In genomic region chr16:56424404-56424765, GRCh38 we compare ENCODE assay signal across 8 cellular contexts. TPM values are rescaled to one million over a fixed set of nuclear protein-coding genes. Genes with fewer than 3 reads are reported as not detected.
DNase-seq lines count a peak whose midpoint lies in the region; ATAC-seq and TF ChIP-seq lines count a peak whose summit lies in the region.

No MANE protein-coding gene starts in this region.

- ATAC-seq in HG03520 (IDR thresholded peaks at IDR 0.05; ENCODE audit: unreplicated experiment) (no peak), HG03108 (IDR thresholded peaks at IDR 0.05; ENCODE audit: unreplicated experiment) (no peak)

- H3K36me3 ChIP-seq in BLaER1 (peaks cover 4% of the 10 kb centered on the region; the same call in 1 of the 2 replicates), Loucy (ENCODE audit: insufficient read depth, low read length) (no peaks in the 10 kb centered on the region; the same call in 1 of the 2 replicates), mesodermal cell (ENCODE audit: control insufficient read depth, insufficient read depth, low read length) (peaks cover 3% of the 10 kb centered on the region), vagina (no peaks in the 10 kb centered on the region)

- H4K20me1 ChIP-seq in BLaER1: peaks cover 60% of the 10 kb centered on the region
- H4K20me1 ChIP-seq in Loucy (ENCODE audit: insufficient read depth, low read length, poor library complexity, severe bottlenecking): peaks cover 40% of the 10 kb centered on the region

- intact Hi-C loops in vagina (cut with DNase I): no loop called here

- no peak for TF ChIP-seq CTCF in Loucy (conservative IDR thresholded peaks at IDR 0.05; ENCODE audit: low read length)
- no peak for TF ChIP-seq CTCF in coronary artery (IDR thresholded peaks at IDR 0.05)
- TF ChIP-seq CTCF in vagina (IDR thresholded peaks at IDR 0.05): no peak

- peaks cover 7% of the 10 kb centered on the region; the same call in 1 of the 2 replicates for H3F3A ChIP-seq in Loucy (ENCODE audit: low read depth)

- H3K27ac ChIP-seq in BLaER1: peak overlapping the region; percentile 89
- peak overlapping the region; percentile 78 to 97 for H3K27ac ChIP-seq in coronary artery
- no peak overlapping the region for H3K27ac ChIP-seq in mesodermal cell (ENCODE audit: low read depth, low read length, severe bottlenecking)
- peak overlapping the region; percentile 93 for H3K27ac ChIP-seq in vagina

- H3K27me3 ChIP-seq in BLaER1 (no peaks in the 10 kb centered on the region), Loucy (ENCODE audit: insufficient read depth, low read length, poor library complexity, severe bottlenecking) (no peaks in the 10 kb centered on the region), vagina (no peaks in the 10 kb centered on the region)

- peaks cover 41% of the 10 kb centered on the region for H3K4me1 ChIP-seq in BLaER1
- H3K4me1 ChIP-seq in Loucy (ENCODE audit: insufficient read depth, low read length, poor library complexity, severe bottlenecking): peaks cover 42% of the 10 kb centered on the region
- peaks cover 3% of the 10 kb centered on the region for H3K4me1 ChIP-seq in mesodermal cell (ENCODE audit: control insufficient read depth, insufficient read depth, low read length, poor library complexity, severe bottlenecking)
- peaks cover 48% of the 10 kb centered on the region for H3K4me1 ChIP-seq in vagina

- H3K9ac ChIP-seq in BLaER1 (peak overlapping the region; percentile 91), Loucy (ENCODE audit: low read depth, low read length, poor library complexity, severe bottlenecking) (peak overlapping the region; percentile 79)

- WGBS in mesodermal cell (ENCODE audit: insufficient coverage in 2 of 2), 2 experiments: 3% methylated on average over 9 to 14 of the region's 16 CpGs

- H3K79me2 ChIP-seq in Loucy (ENCODE audit: insufficient read depth, low read length): peaks cover 54% of the 10 kb centered on the region

- peak overlapping the region; percentile 96 for H3K4me2 ChIP-seq in BLaER1
- peak overlapping the region; percentile 86 for H3K4me2 ChIP-seq in Loucy (ENCODE audit: low read depth, low read length, poor library complexity, severe bottlenecking)

- peak overlapping the region; percentile 98 for H3K4me3 ChIP-seq in BLaER1
- peak overlapping the region; percentile 82 for H3K4me3 ChIP-seq in Loucy (ENCODE audit: low read length, poor library complexity, severe bottlenecking)
- peak overlapping the region; percentile 90 for H3K4me3 ChIP-seq in coronary artery
- H3K4me3 ChIP-seq in mesodermal cell (ENCODE audit: extremely low read depth, insufficient read depth, low read length, poor library complexity, severe bottlenecking): peak overlapping the region; percentile 81
- peak overlapping the region; percentile 74 to 84 for H3K4me3 ChIP-seq in vagina

- H3K9me3 ChIP-seq in BLaER1: no peaks in the 10 kb centered on the region
- no peaks in the 10 kb centered on the region for H3K9me3 ChIP-seq in Loucy (ENCODE audit: insufficient read depth, low read depth, low read length)
- H3K9me3 ChIP-seq in mesodermal cell (ENCODE audit: control insufficient read depth, low read length): no peaks in the 10 kb centered on the region
- H3K9me3 ChIP-seq in vagina: no peaks in the 10 kb centered on the region

- no peak for TF ChIP-seq POLR2A in vagina (IDR thresholded peaks at IDR 0.05)

- DNase-seq in coronary artery (ENCODE audit: low spot score) (no peak), vagina (ENCODE audit: extremely low spot score in 2 of 2) (no peak)
- DNase-seq in activated CD8-positive, alpha-beta memory T cell treated with anti-CD3 and anti-CD28 coated beads for 24 hours: no peak

- no peaks in the 10 kb centered on the region for H3K9me2 ChIP-seq in Loucy (replicated peaks; ENCODE audit: low read depth, low read length)

- H2AFZ ChIP-seq in Loucy (ENCODE audit: low read length): peak overlapping the region; percentile 51; the same call in 1 of the 2 replicates

RNA-seq across cellular contexts. Expression of gene AMFR, which starts 1.0 kb away (rescaled TPM):
- 52.5 TPM for polyA plus RNA-seq in mesodermal cell (2013, experiment 1 of 2)
- polyA plus RNA-seq in mesodermal cell (2013, experiment 2 of 2): 46.6 TPM
- total RNA-seq in vagina: 132 TPM

RNA-seq across cellular contexts. Expression of gene NUDT21, which starts 26.7 kb away (rescaled TPM):
- polyA plus RNA-seq in mesodermal cell (2013, experiment 1 of 2): 131 TPM
- 119 TPM for polyA plus RNA-seq in mesodermal cell (2013, experiment 2 of 2)
- total RNA-seq in vagina: 38.1 TPM

RNA-seq across cellular contexts. Expression of gene OGFOD1, which starts 27.0 kb away (rescaled TPM):
- polyA plus RNA-seq in mesodermal cell (2013, experiment 1 of 2): 54.7 TPM
- 45.4 TPM for polyA plus RNA-seq in mesodermal cell (2013, experiment 2 of 2)
- total RNA-seq in vagina: 14.5 TPM
